8 cellular contexts compared by ENCODE assay signal in the genomic region with DNA sequence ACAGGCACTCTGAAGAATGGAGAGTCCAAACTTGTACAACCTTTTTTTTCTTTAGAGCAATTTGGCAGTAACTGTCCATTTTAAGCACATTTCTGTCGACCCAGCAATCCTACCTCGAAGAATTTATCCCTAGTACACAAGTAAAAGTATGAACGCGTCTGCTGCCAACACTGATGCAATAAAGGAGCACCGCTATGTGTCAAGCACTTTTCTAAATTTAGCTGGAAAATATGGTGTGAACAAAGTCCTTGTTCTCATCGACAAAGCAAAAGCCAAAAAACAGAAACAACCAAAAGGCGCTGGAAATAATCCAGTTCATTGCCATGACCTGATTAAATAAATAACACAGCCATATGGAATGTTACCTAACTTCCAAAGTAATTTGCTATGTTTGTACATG. TPM values are rescaled to one million over a fixed set of nuclear protein-coding genes. Genes with fewer than 3 reads are reported as not detected.
DNase-seq lines count a peak whose midpoint lies in the region; ATAC-seq and TF ChIP-seq lines count a peak whose summit lies in the region.

No MANE protein-coding gene starts in this region.

- ATAC-seq in GM19455 (IDR thresholded peaks at IDR 0.05; ENCODE audit: unreplicated experiment) (no peak), GM21619 (IDR thresholded peaks at IDR 0.05; ENCODE audit: unreplicated experiment) (no peak), GM21529 (IDR thresholded peaks at IDR 0.05; ENCODE audit: unreplicated experiment) (no peak)

- no peak for TF ChIP-seq CTCF in GM12875 (IDR thresholded peaks at IDR 0.05; ENCODE audit: borderline replicate concordance, insufficient read depth, low read depth, low read length)
- no peak for TF ChIP-seq CTCF in fibroblast of pulmonary artery (IDR thresholded peaks at IDR 0.05; ENCODE audit: low read length, missing control alignments)
- no peak for TF ChIP-seq CTCF in sigmoid colon (IDR thresholded peaks at IDR 0.05)

- H3K9me3 ChIP-seq in SK-N-MC (ENCODE audit: low read depth, low read length) = no peaks in the 10 kb centered on the region
- H3K9me3 ChIP-seq in sigmoid colon = no peaks in the 10 kb centered on the region

- 6 to 23% methylated on average over 7 of the region's 7 CpGs for WGBS in sigmoid colon, 2 donors

- peaks cover 45% of the 10 kb centered on the region for H3K36me3 ChIP-seq in SK-N-MC (ENCODE audit: insufficient read depth, low read length)
- H3K36me3 ChIP-seq in sigmoid colon = peaks cover 0 to 35% (median 8%) of the 10 kb centered on the region in 4 donors

- peak overlapping the region; percentile 99 for H3K9ac ChIP-seq in SK-N-MC (ENCODE audit: insufficient read length)

- peaks cover 0 to 54% (median 46%) of the 10 kb centered on the region in 4 donors for H3K4me1 ChIP-seq in sigmoid colon

- H3K4me3 ChIP-seq in GM12875 (ENCODE audit: low read depth, low read length) (peak overlapping the region; percentile 78), SK-N-MC (peak overlapping the region; percentile 89), fibroblast of pulmonary artery (replicated peaks; ENCODE audit: low read depth, low read length) (peak overlapping the region; percentile 93), sigmoid colon (peak overlapping the region; percentile 70 to 93 (median 79))

- H3K27ac ChIP-seq in SK-N-MC (no peak overlapping the region), sigmoid colon (peak overlapping the region; percentile 82 to 92 (median 88))

- no peaks in the 10 kb centered on the region for H3K27me3 ChIP-seq in sigmoid colon

- TF ChIP-seq POLR2A in sigmoid colon (IDR thresholded peaks at IDR 0.05) = no peak

- no peak for DNase-seq in SK-N-MC (ENCODE audit: low read depth, low spot score)
- DNase-seq in fibroblast of pulmonary artery (ENCODE audit: low read depth) = peak; percentile 38
- DNase-seq in sigmoid colon = no peak
- DNase-seq in midbrain (lab: John Stamatoyannopoulos, UW) = no peak

- intact Hi-C loops in sigmoid colon (cut with DNase I) = no loop called here

- no peak for TF ChIP-seq EP300 in sigmoid colon (IDR thresholded peaks at IDR 0.05)

RNA-seq across cellular contexts. Expression of a gene that starts 1.1 kb away (rescaled TPM):
- 10 to 100 TPM; 45.4 to 94.6 (median 63.0) TPM for total RNA-seq in sigmoid colon
- 10 to 100 TPM; 52.9 to 76.1 (median 60.4) TPM for polyA plus RNA-seq in sigmoid colon

RNA-seq across cellular contexts. Expression of a gene that starts 1.3 kb away (rescaled TPM):
- 1 to 10 TPM; 2.8 to 3.9 (median 3.6) TPM for total RNA-seq in sigmoid colon
- polyA plus RNA-seq in sigmoid colon = 1 to 10 TPM; 1.2 to 3.9 (median 3.6) TPM

RNA-seq across cellular contexts. Expression of a gene that starts 26.0 kb away (rescaled TPM):
- total RNA-seq in sigmoid colon = 10 to 100 TPM; 41.5 to 52.6 (median 43.6) TPM
- polyA plus RNA-seq in sigmoid colon = 10 to 100 TPM; 12.0 to 33.2 (median 13.8) TPM
